In genomic region chr7:66994051-66994450, GRCh38 we compare ENCODE assay signal across 8 cellular contexts. TPM values are rescaled to one million over a fixed set of nuclear protein-coding genes. Genes with fewer than 3 reads are reported as not detected.
DNase-seq lines count a peak whose midpoint lies in the region; ATAC-seq, FAIRE-seq and TF ChIP-seq lines count a peak whose summit lies in the region.
"Not testable (repeated sequence)": the region's sequence is repeated elsewhere in the genome, so short reads cannot be mapped to it uniquely, and the experiment has no call there.

No MANE protein-coding gene starts in this region.

- intact Hi-C loops in CD4-positive, alpha-beta T cell (cut with DNase I, micrococcal nuclease) = loop anchor here (5.0 to 10.0 kb wide), 8 partner anchors 67 to 1119 kb away; partner anchors contain the start of genes RABGEF1 (in 1 of the 2), TMEM248 (in 1 of the 2) and VKORC1L1 (in 1 of the 2)
- intact Hi-C loops in lower lobe of right lung (cut with DNase I) = not testable (repeated sequence)
- intact Hi-C loops in tibial artery (cut with DNase I; ENCODE audit: low total_unique reads) = loop anchor here (10.0 kb wide), 2 partner anchors 149 to 339 kb away; no protein-coding TSS in a partner anchor

- not testable (repeated sequence) for H3K9me2 ChIP-seq in Karpas-422 (replicated peaks; ENCODE audit: insufficient read depth, low read length)

- peaks cover 69% of the 10 kb centered on the region for H3K36me3 Mint-ChIP-seq in CD4-positive, alpha-beta T cell (ENCODE audit: low read depth)
- not testable (repeated sequence) for H3K36me3 Mint-ChIP-seq in astrocyte (ENCODE audit: low read depth, unreplicated experiment)

- POLR2A ChIA-PET in CD4-positive, alpha-beta T cell (lab: Charles Lee) = interaction anchor here (0.6 to 3.5 kb wide), 7 partner anchors 72 to 1224 kb away, joined by 3 to 71 read pairs (median 11); partner anchors contain the start of gene TMEM248

- H4K20me1 ChIP-seq in Karpas-422 (ENCODE audit: insufficient read depth, low read depth, low read length); astrocyte (ENCODE audit: insufficient read depth, low read length): not testable (repeated sequence)

- peak overlapping the region; percentile 96 for H3K27ac Mint-ChIP-seq in CD4-positive, alpha-beta T cell
- peak overlapping the region; percentile 98 for H3K27ac Mint-ChIP-seq in astrocyte (ENCODE audit: unreplicated experiment)

- H3K9me3 Mint-ChIP-seq in CD4-positive, alpha-beta T cell; astrocyte (ENCODE audit: unreplicated experiment): not testable (repeated sequence)

- not testable (repeated sequence) for H3K27me3 ChIP-seq in CD4-positive, alpha-beta T cell (ENCODE audit: control insufficient read depth, insufficient read depth, low read length); Karpas-422 (ENCODE audit: low read length); astrocyte (ENCODE audit: insufficient read depth, low read length); lower lobe of right lung (ENCODE audit: low read depth); parathyroid adenoma (ENCODE audit: control insufficient read depth, insufficient read depth, low read length); tibial artery

- H3K4me3 ChIP-seq in Karpas-422 (ENCODE audit: low read length) (peak overlapping the region; percentile 83; the same call in 1 of the 2 replicates), WI38 (ENCODE audit: low read depth, low read length) (peak overlapping the region; percentile 74), astrocyte (ENCODE audit: insufficient read depth, low read depth, low read length) (peak overlapping the region; percentile 88), lower lobe of right lung (peak overlapping the region; percentile 72), parathyroid adenoma (ENCODE audit: low read depth, low read length) (peak overlapping the region; percentile 88), tibial artery (peak overlapping the region; percentile 96)

- H3K4me1 ChIP-seq in Karpas-422 (ENCODE audit: low read length) (peaks cover 18% of the 10 kb centered on the region), lower lobe of right lung (peaks cover 23% of the 10 kb centered on the region), tibial artery (peaks cover 0 to 40% (median 26%) of the 10 kb centered on the region in 4 donors)
- H3K4me1 ChIP-seq in astrocyte (ENCODE audit: insufficient read depth, low read length); parathyroid adenoma: not testable (repeated sequence)

- FAIRE-seq in astrocyte (lab: Jason Lieb, UNC) = peak; percentile 32

- H3K36me3 ChIP-seq in Karpas-422 (ENCODE audit: insufficient read depth, low read length) = peaks cover 15% of the 10 kb centered on the region
- peaks cover 15% of the 10 kb centered on the region for H3K36me3 ChIP-seq in astrocyte (ENCODE audit: insufficient read depth, low read length)
- peaks cover 53% of the 10 kb centered on the region for H3K36me3 ChIP-seq in lower lobe of right lung
- H3K36me3 ChIP-seq in parathyroid adenoma (ENCODE audit: control insufficient read depth, insufficient read depth, low read length) = not testable (repeated sequence)
- H3K36me3 ChIP-seq in tibial artery = peaks cover 46 to 50% (median 49%) of the 10 kb centered on the region in 3 donors

- CTCF ChIA-PET in CD4-positive, alpha-beta T cell (lab: Charles Lee) = interaction anchor here (0.6 to 1.0 kb wide), 3 partner anchors 39 to 72 kb away, joined by 3 to 6 read pairs (median 5); no protein-coding TSS in a partner anchor

- not testable (repeated sequence) for TF ChIP-seq CTCF in CD4-positive, alpha-beta T cell (IDR thresholded peaks at IDR 0.05); WI38 (IDR thresholded peaks at IDR 0.05; ENCODE audit: low read depth, low read length); astrocyte (IDR thresholded peaks at IDR 0.05; ENCODE audit: insufficient read depth, low read depth, low read length); lower lobe of right lung (IDR thresholded peaks at IDR 0.05); parathyroid adenoma (IDR thresholded peaks at IDR 0.05); tibial artery (IDR thresholded peaks at IDR 0.05)

- peak overlapping the region; percentile 87 for H3K4me2 ChIP-seq in Karpas-422 (ENCODE audit: low read depth, low read length, poor library complexity, severe bottlenecking)
- peak overlapping the region; percentile 86 for H3K4me2 ChIP-seq in astrocyte (ENCODE audit: low read length)
- peak overlapping the region; percentile 76 for H3K4me2 ChIP-seq in parathyroid adenoma (ENCODE audit: low read length)

- H3K79me2 ChIP-seq in Karpas-422 (ENCODE audit: low read length) (peaks cover 40% of the 10 kb centered on the region), astrocyte (ENCODE audit: insufficient read depth, low read length) (peaks cover 38% of the 10 kb centered on the region)
- not testable (repeated sequence) for H3K79me2 ChIP-seq in parathyroid adenoma

- H3K9ac ChIP-seq in Karpas-422 (ENCODE audit: low read length) (peak overlapping the region; percentile 79; the same call in 1 of the 2 replicates), astrocyte (ENCODE audit: low read length) (peak overlapping the region; percentile 97)
- H3K9ac ChIP-seq in parathyroid adenoma = not testable (repeated sequence)

- not testable (repeated sequence) for H3K27ac ChIP-seq in CD4-positive, alpha-beta T cell (ENCODE audit: low read depth, low read length); Karpas-422 (ENCODE audit: low read length)
- H3K27ac ChIP-seq in astrocyte (ENCODE audit: low read depth, low read length) (peak overlapping the region; percentile 95), epithelial cell of prostate (peak overlapping the region; percentile 96), lower lobe of right lung (peak overlapping the region; percentile 100), parathyroid adenoma (peak overlapping the region; percentile 100), tibial artery (peak overlapping the region; percentile 99 to 100)

- not testable (repeated sequence) for H3K27me3 Mint-ChIP-seq in CD4-positive, alpha-beta T cell; astrocyte (ENCODE audit: low read depth, unreplicated experiment)

- not testable (repeated sequence) for DNase-seq in CD4-positive, alpha-beta T cell; Karpas-422; astrocyte (ENCODE audit: low read depth); epithelial cell of prostate (ENCODE audit: low read depth, low spot score); lower lobe of right lung; tibial artery

- peak overlapping the region; percentile 98 for H3K4me3 Mint-ChIP-seq in CD4-positive, alpha-beta T cell
- peak overlapping the region; percentile 98 for H3K4me3 Mint-ChIP-seq in astrocyte (ENCODE audit: unreplicated experiment)

- H3K9me3 ChIP-seq in CD4-positive, alpha-beta T cell (ENCODE audit: control insufficient read depth, low read length); Karpas-422 (ENCODE audit: low read length); astrocyte (ENCODE audit: insufficient read depth, low read depth, low read length); lower lobe of right lung; parathyroid adenoma (ENCODE audit: control insufficient read depth, low read length); tibial artery: not testable (repeated sequence)

- not testable (repeated sequence) for ATAC-seq in CD4-positive, alpha-beta T cell (ENCODE audit: poor library complexity); lower lobe of right lung

- not testable (repeated sequence) for H2AFZ ChIP-seq in Karpas-422 (ENCODE audit: low read length); astrocyte (ENCODE audit: low read depth, low read length); parathyroid adenoma

- peaks cover 35% of the 10 kb centered on the region for H3K4me1 Mint-ChIP-seq in CD4-positive, alpha-beta T cell (ENCODE audit: low read depth)
- H3K4me1 Mint-ChIP-seq in astrocyte (ENCODE audit: low read depth, unreplicated experiment) = not testable (repeated sequence)

RNA-seq across cellular contexts. Expression of gene SBDS, which starts 1.3 kb away (rescaled TPM):
- 100 to 1,000 TPM; 443 to 474 TPM for total RNA-seq in CD4-positive, alpha-beta T cell
- total RNA-seq in Karpas-422 (2014; rRNA removed; shearing (Covaris generic); ENCODE audit: low replicate concordance) = 15.0 and 17.5 TPM in 2 replicates
- total RNA-seq in astrocyte (140 and 165 TPM in 2 replicates), lower lobe of right lung (98.9 TPM)

RNA-seq across cellular contexts. Expression of gene TYW1, which starts 2.6 kb away (rescaled TPM):
- 10 to 100 TPM; 22.9 to 23.7 TPM for total RNA-seq in CD4-positive, alpha-beta T cell
- total RNA-seq in Karpas-422 (2014; rRNA removed; shearing (Covaris generic); ENCODE audit: low replicate concordance) = 17.3 and 21.5 TPM in 2 replicates
- total RNA-seq in astrocyte (16.3 and 16.6 TPM in 2 replicates), lower lobe of right lung (15.4 TPM)
